Comparison of ENCODE assay signal across 22 cellular contexts in genomic region chr10:62696798-62697197, GRCh38.
"Had no signal": no experiment of that assay in that cellular context is flagged by ENCODE, and none has a peak within 500 bp of the region (broad histone marks: within the 10 kb centered on the region; RNA-seq: fewer than 3 reads in every experiment).

No MANE protein-coding gene starts in this region.

- H3K4me3 Mint-ChIP-seq: activated CD4-positive, alpha-beta T cell treated with anti-CD3 and anti-CD28 coated beads, Interleukin-2, amount 10 ng/mL, durations not matched to agents 24 days and 14 days; activated naive CD4-positive, alpha-beta T cell treated with anti-CD3 and anti-CD28 coated beads, Interleukin-2, amount 10 ng/mL, durations not matched to agents 7 days and 5 days; activated T-cell treated with anti-CD3 and anti-CD28 coated beads, Interleukin-2, amount 50 U/mL, for 4 hours; central memory CD8-positive, alpha-beta T cell; nephron progenitor cell had no signal

- ATAC-seq: lower lobe of right lung had no signal

- H3K9me3 ChIP-seq: sigmoid colon had no signal

- DNase-seq: activated CD4-positive, alpha-beta T cell treated with anti-CD3 and anti-CD28 coated beads, Interleukin-2, amount 10 ng/mL, durations not matched to agents 24 days and 14 days; activated CD8-positive, alpha-beta memory T cell treated with anti-CD3 and anti-CD28 coated beads, Interleukin-2, amount 50 U/mL, for 4 hours; activated effector memory CD4-positive, alpha-beta T cell treated with Interleukin-2 at 50 U/mL for 16 hours; activated naive CD4-positive, alpha-beta T cell treated with anti-CD3 and anti-CD28 coated beads, Interleukin-2, amount 10 ng/mL, durations not matched to agents 7 days and 5 days; activated T-cell treated with anti-CD3 and anti-CD28 coated beads, Interleukin-2, amount 50 U/mL, for 4 hours; aorta; brain microvascular endothelial cell; erythroblast; head of caudate nucleus; lower lobe of right lung; nephron progenitor cell; nucleus accumbens; sigmoid colon; stimulated activated CD4-positive, alpha-beta T cell treated with anti-CD3 and anti-CD28 coated beads, Interleukin-4, amount 100 ng/mL, for 24 hours; stimulated activated naive CD4-positive, alpha-beta T cell had no signal

- H3K27me3 Mint-ChIP-seq: activated CD4-positive, alpha-beta T cell treated with anti-CD3 and anti-CD28 coated beads, Interleukin-2, amount 10 ng/mL, durations not matched to agents 24 days and 14 days; activated naive CD4-positive, alpha-beta T cell treated with anti-CD3 and anti-CD28 coated beads, Interleukin-2, amount 10 ng/mL, durations not matched to agents 7 days and 5 days had no signal

- H3K36me3 ChIP-seq: brain microvascular endothelial cell, lower lobe of right lung, sigmoid colon, tibial nerve had no signal

- H3K4me3 ChIP-seq: coronary artery, lower lobe of right lung, sigmoid colon, tibial nerve had no signal

- H3K36me3 Mint-ChIP-seq: activated naive CD4-positive, alpha-beta T cell treated with anti-CD3 and anti-CD28 coated beads, Interleukin-2, amount 10 ng/mL, durations not matched to agents 7 days and 5 days had no signal

- H3K4me1 ChIP-seq: lower lobe of right lung, sigmoid colon had no signal

- H3K27me3 ChIP-seq: brain microvascular endothelial cell, sigmoid colon, tibial nerve had no signal

- FAIRE-seq: endometrium, keratinocyte, urothelium cell line had no signal

- H3K27ac Mint-ChIP-seq: activated CD4-positive, alpha-beta T cell treated with anti-CD3 and anti-CD28 coated beads, Interleukin-2, amount 10 ng/mL, durations not matched to agents 24 days and 14 days; activated naive CD4-positive, alpha-beta T cell treated with anti-CD3 and anti-CD28 coated beads, Interleukin-2, amount 10 ng/mL, durations not matched to agents 7 days and 5 days; nephron progenitor cell had no signal

- H3K27ac ChIP-seq: brain microvascular endothelial cell, coronary artery, lower lobe of right lung, sigmoid colon, tibial nerve, VCaP had no signal
